Comparison of ENCODE assay signal across 1 cellular context in genomic region chr2:237583385-237584295, GRCh38.
TF ChIP-seq lines count a peak whose summit lies in the region.

No MANE protein-coding gene starts in this region.

TF ChIP-seq in H1, 55 proteins besides CTCF, POLR2A, EP300 and RAD21:
- TF ChIP-seq PHF8 (conservative IDR thresholded peaks at IDR 0.05; ENCODE audit: low read depth, low read length), result no peak
- TF ChIP-seq SRF (IDR thresholded peaks at IDR 0.05; ENCODE audit: low read depth, low read length), result no peak
- TF ChIP-seq RFX5 (IDR thresholded peaks at IDR 0.05; ENCODE audit: borderline replicate concordance, low read depth, low read length), result no peak
- TF ChIP-seq SAP30 (IDR thresholded peaks at IDR 0.05; ENCODE audit: insufficient read depth, insufficient replicate concordance, low read length), result no peak
- no peak for TF ChIP-seq SP1 (IDR thresholded peaks at IDR 0.05; ENCODE audit: low read depth, low read length)
- TF ChIP-seq TAF1 (IDR thresholded peaks at IDR 0.05; ENCODE audit: low read depth, low read length), result no peak
- no peak for TF ChIP-seq KDM4A (IDR thresholded peaks at IDR 0.05; ENCODE audit: low read depth, low read length, severe bottlenecking)
TF ChIP-seq in H1: peak in this region for 0.
